Comparison of ENCODE assay signal across 20 cellular contexts in the genomic region with DNA sequence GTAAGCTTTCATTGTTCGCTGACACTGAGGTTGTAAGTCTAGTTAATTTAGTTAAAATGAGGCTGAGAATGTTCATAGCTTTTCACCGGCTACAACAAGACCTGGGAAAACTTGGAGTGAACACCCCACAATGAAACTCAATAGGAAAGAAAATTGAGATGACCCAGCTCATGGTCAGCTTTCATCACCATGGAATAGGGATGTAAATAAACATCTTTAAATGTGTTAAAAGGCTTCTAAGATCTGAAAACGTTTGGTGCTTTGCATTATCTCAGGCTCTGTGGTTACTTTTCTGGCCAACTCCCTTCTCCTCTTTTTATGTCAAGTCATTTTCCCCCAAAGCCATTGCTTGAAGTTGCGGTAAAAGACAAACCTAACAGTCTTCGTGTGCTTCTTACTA.
"Had no signal": no experiment of that assay in that cellular context is flagged by ENCODE, and none has a peak within 500 bp of the region (broad histone marks: within the 10 kb centered on the region; RNA-seq: fewer than 3 reads in every experiment).

No MANE protein-coding gene starts in this region.

- ATAC-seq: foreskin keratinocyte; left cardiac atrium; lower lobe of right lung; natural killer cell; stimulated activated effector memory CD8-positive, alpha-beta T cell treated with anti-CD3 and anti-CD28 coated beads, Interleukin-12 subunit alpha, Interleukin-12 subunit beta, amount 100 ng/mL, for 72 hours; stimulated activated naive CD8-positive, alpha-beta T cell treated with anti-CD3 and anti-CD28 coated beads, Interleukin-15, Interleukin-2, amounts not matched to agents 100 U/mL and 50 U/mL, for 24 hours had no signal

- H2AFZ ChIP-seq: hepatocyte had no signal

- H3K4me1 Mint-ChIP-seq: memory B cell; natural killer cell; stimulated activated effector memory CD8-positive, alpha-beta T cell treated with anti-CD3 and anti-CD28 coated beads, Interleukin-12 subunit alpha, Interleukin-12 subunit beta, amount 100 ng/mL, for 72 hours had no signal

- H3K36me3 Mint-ChIP-seq: memory B cell; mesothelial cell of epicardium; natural killer cell; stimulated activated effector memory CD8-positive, alpha-beta T cell treated with anti-CD3 and anti-CD28 coated beads, Interleukin-12 subunit alpha, Interleukin-12 subunit beta, amount 100 ng/mL, for 72 hours; type B pancreatic cell had no signal

- H3K4me1 ChIP-seq: foreskin keratinocyte, lower lobe of right lung, suprapubic skin, thyroid gland had no signal

- H3K36me3 ChIP-seq: left ventricle myocardium inferior, lower lobe of right lung, right atrium auricular region, suprapubic skin, thyroid gland had no signal

- H3K27ac ChIP-seq: foreskin keratinocyte, hepatocyte, left ventricle myocardium inferior, lower lobe of right lung, right atrium auricular region, suprapubic skin, thyroid gland had no signal

- H3K27me3 ChIP-seq: foreskin keratinocyte, hepatocyte, right atrium auricular region, thyroid gland had no signal

- H3K9me3 Mint-ChIP-seq: memory B cell, mesothelial cell of epicardium, type B pancreatic cell had no signal

- H3K4me3 ChIP-seq: hepatocyte, left ventricle myocardium inferior, lower lobe of right lung, right atrium auricular region, smooth muscle cell, suprapubic skin, thyroid gland had no signal

- H3K27ac Mint-ChIP-seq: memory B cell; mesothelial cell of epicardium; natural killer cell; stimulated activated effector memory CD8-positive, alpha-beta T cell treated with anti-CD3 and anti-CD28 coated beads, Interleukin-12 subunit alpha, Interleukin-12 subunit beta, amount 100 ng/mL, for 72 hours; type B pancreatic cell had no signal

- H3K4me2 ChIP-seq: hepatocyte, smooth muscle cell had no signal

- H3K79me2 ChIP-seq: hepatocyte had no signal

- H3K4me3 Mint-ChIP-seq: memory B cell; mesothelial cell of epicardium; natural killer cell; stimulated activated effector memory CD8-positive, alpha-beta T cell treated with anti-CD3 and anti-CD28 coated beads, Interleukin-12 subunit alpha, Interleukin-12 subunit beta, amount 100 ng/mL, for 72 hours; type B pancreatic cell had no signal

- DNase-seq: dermis blood vessel endothelial cell; foreskin keratinocyte; kidney; left cardiac atrium; left ventricle myocardium inferior; lower lobe of right lung; natural killer cell; posterior cingulate gyrus; stimulated activated CD4-positive, alpha-beta T cell treated with anti-CD3 and anti-CD28 coated beads, Interleukin-4, amount 100 ng/mL, for 1 hour; stimulated activated CD8-positive, alpha-beta memory T cell treated with anti-CD3 and anti-CD28 coated beads, Interleukin-4, amount 100 ng/mL, for 48 hours; stimulated activated naive CD8-positive, alpha-beta T cell treated with anti-CD3 and anti-CD28 coated beads, Interleukin-15, Interleukin-2, amounts not matched to agents 100 U/mL and 50 U/mL, for 24 hours; thyroid gland had no signal

- H3K9me3 ChIP-seq: left ventricle myocardium inferior, lower lobe of right lung, right atrium auricular region, suprapubic skin, thyroid gland had no signal
